Comparison of ENCODE assay signal across 1 cellular context in the genomic region with DNA sequence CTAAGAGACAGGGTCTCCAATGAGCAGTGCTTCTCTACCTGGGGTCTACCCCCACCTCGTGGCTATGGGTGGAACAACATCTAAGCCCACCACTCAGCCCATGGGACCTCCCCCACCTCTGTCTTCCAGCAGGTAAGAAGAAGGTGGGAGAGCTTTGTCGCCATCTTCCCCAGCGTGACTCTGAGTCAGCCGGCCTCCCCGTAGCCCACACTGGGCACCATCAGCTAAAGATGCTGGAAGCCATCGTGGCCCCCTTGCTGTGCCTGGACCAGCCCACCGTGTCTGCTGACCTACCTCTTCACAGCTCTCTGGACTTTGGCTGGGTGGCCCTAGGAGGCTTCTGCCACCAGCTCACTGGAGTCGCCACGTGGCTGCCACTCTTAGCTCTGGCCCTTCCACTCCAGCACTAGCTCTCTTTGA.
TF ChIP-seq lines count a peak whose summit lies in the region.

No MANE protein-coding gene starts in this region.

TF ChIP-seq in neural cell, 6 proteins besides CTCF, POLR2A, EP300 and RAD21 (continued from another document):
- TF ChIP-seq, protein P1, sequence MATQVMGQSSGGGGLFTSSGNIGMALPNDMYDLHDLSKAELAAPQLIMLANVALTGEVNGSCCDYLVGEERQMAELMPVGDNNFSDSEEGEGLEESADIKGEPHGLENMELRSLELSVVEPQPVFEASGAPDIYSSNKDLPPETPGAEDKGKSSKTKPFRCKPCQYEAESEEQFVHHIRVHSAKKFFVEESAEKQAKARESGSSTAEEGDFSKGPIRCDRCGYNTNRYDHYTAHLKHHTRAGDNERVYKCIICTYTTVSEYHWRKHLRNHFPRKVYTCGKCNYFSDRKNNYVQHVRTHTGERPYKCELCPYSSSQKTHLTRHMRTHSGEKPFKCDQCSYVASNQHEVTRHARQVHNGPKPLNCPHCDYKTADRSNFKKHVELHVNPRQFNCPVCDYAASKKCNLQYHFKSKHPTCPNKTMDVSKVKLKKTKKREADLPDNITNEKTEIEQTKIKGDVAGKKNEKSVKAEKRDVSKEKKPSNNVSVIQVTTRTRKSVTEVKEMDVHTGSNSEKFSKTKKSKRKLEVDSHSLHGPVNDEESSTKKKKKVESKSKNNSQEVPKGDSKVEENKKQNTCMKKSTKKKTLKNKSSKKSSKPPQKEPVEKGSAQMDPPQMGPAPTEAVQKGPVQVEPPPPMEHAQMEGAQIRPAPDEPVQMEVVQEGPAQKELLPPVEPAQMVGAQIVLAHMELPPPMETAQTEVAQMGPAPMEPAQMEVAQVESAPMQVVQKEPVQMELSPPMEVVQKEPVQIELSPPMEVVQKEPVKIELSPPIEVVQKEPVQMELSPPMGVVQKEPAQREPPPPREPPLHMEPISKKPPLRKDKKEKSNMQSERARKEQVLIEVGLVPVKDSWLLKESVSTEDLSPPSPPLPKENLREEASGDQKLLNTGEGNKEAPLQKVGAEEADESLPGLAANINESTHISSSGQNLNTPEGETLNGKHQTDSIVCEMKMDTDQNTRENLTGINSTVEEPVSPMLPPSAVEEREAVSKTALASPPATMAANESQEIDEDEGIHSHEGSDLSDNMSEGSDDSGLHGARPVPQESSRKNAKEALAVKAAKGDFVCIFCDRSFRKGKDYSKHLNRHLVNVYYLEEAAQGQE (IDR thresholded peaks at IDR 0.05; ENCODE audit: borderline replicate concordance): no peak
